In the genomic region with DNA sequence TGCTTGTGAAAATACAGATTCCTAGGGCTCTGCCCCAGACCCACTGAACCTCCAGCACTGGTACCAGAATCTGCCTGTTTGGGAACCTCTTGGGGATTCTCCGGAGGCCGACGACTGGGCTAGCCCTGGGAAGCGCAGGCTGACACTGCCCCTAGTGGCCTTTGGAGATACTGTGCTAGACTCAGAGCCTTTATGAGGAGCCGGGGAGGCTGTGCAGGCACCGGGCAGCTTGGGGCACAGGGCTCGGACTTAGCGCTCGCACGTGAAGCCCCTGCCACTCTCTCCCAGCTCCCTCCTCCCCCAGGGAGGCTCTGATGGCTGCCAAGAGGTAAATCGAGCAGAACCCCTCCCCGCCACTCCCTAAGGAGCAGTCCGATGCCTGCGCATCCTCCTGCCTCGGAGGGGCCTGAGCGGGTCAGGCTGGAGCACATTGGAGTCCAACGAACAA, we compare ENCODE assay signal across 8 cellular contexts.
DNase-seq lines count a peak whose midpoint lies in the region; ATAC-seq and TF ChIP-seq lines count a peak whose summit lies in the region.

No MANE protein-coding gene starts in this region.

- no peaks in the 10 kb centered on the region for H3K4me1 Mint-ChIP-seq in activated T-helper 2 cell treated with anti-CD3 and anti-CD28 coated beads, Interferon-gamma antibody, Interleukin-2, Interleukin-4, amounts not matched to agents 10 μg/mL and 5 μg/mL and 100 μg/mL, durations not matched to agents 14 hours and 24 hours and 36 hours (ENCODE audit: low read depth)

- H3K36me3 ChIP-seq in brain microvascular endothelial cell (replicated peaks) (no peaks in the 10 kb centered on the region), iPS-18a (ENCODE audit: control insufficient read depth, low read depth, low read length) (no peaks in the 10 kb centered on the region)

- in situ Hi-C loops in brain microvascular endothelial cell (cut with HindIII; ENCODE audit: low pct_ligation_motif_present, low sequenced_read_pairs): no loop called here

- H3K36me3 Mint-ChIP-seq in activated T-helper 2 cell treated with anti-CD3 and anti-CD28 coated beads, Interferon-gamma antibody, Interleukin-2, Interleukin-4, amounts not matched to agents 10 μg/mL and 5 μg/mL and 100 μg/mL, durations not matched to agents 14 hours and 24 hours and 36 hours (ENCODE audit: low read depth): no peaks in the 10 kb centered on the region

- H3K9ac ChIP-seq in iPS-18a (ENCODE audit: low read length): no peak overlapping the region

- peak; percentile 87 for DNase-seq in DMS 273 (lab: John Stamatoyannopoulos, UW; ENCODE audit: unreplicated experiment)
- DNase-seq in NCI-H774 (lab: John Stamatoyannopoulos, UW): peak; percentile 38
- DNase-seq in brain microvascular endothelial cell: peak; percentile 61
- peak; percentile 26 to 28 for DNase-seq in stimulated activated CD4-positive, alpha-beta T cell treated with anti-CD3 and anti-CD28 coated beads, Interleukin-2, amount 100 ng/mL, for 24 hours
- no peak for DNase-seq in activated T-helper 2 cell treated with anti-CD3 and anti-CD28 coated beads, Interferon-gamma antibody, Interleukin-2, Interleukin-4, amounts not matched to agents 10 μg/mL and 5 μg/mL and 100 μg/mL, durations not matched to agents 14 hours and 24 hours and 36 hours (ENCODE audit: low spot score)

- H3K4me3 Mint-ChIP-seq in activated T-helper 2 cell treated with anti-CD3 and anti-CD28 coated beads, Interferon-gamma antibody, Interleukin-2, Interleukin-4, amounts not matched to agents 10 μg/mL and 5 μg/mL and 100 μg/mL, durations not matched to agents 14 hours and 24 hours and 36 hours (ENCODE audit: low read depth): no peak overlapping the region

- H3K4me3 ChIP-seq in brain microvascular endothelial cell (ENCODE audit: low read depth, low read length) (no peak overlapping the region), iPS-18a (ENCODE audit: low read length) (peak overlapping the region; percentile 42)

- H3K27me3 Mint-ChIP-seq in activated T-helper 2 cell treated with anti-CD3 and anti-CD28 coated beads, Interferon-gamma antibody, Interleukin-2, Interleukin-4, amounts not matched to agents 10 μg/mL and 5 μg/mL and 100 μg/mL, durations not matched to agents 14 hours and 24 hours and 36 hours (ENCODE audit: low read depth): no peaks in the 10 kb centered on the region

- H3K4me1 ChIP-seq in iPS-18a (ENCODE audit: control insufficient read depth, low read depth, low read length): no peaks in the 10 kb centered on the region

- peak; percentile 95 for TF ChIP-seq CTCF in brain microvascular endothelial cell (IDR thresholded peaks at IDR 0.05; ENCODE audit: low read depth, low read length, missing control alignments)

- H3K27ac ChIP-seq in brain microvascular endothelial cell (no peak overlapping the region), iPS-18a (ENCODE audit: low read length) (no peak overlapping the region)

- intact Hi-C loops in activated T-helper 2 cell treated with anti-CD3 and anti-CD28 coated beads, Interferon-gamma antibody, Interleukin-2, Interleukin-4, amounts not matched to agents 10 μg/mL and 5 μg/mL and 100 μg/mL, durations not matched to agents 14 hours and 24 hours and 36 hours (cut with micrococcal nuclease): no loop called here

- no peaks in the 10 kb centered on the region for H3K9me3 ChIP-seq in iPS-18a (ENCODE audit: control insufficient read depth, low read depth, low read length)

- H3K27ac Mint-ChIP-seq in activated T-helper 2 cell treated with anti-CD3 and anti-CD28 coated beads, Interferon-gamma antibody, Interleukin-2, Interleukin-4, amounts not matched to agents 10 μg/mL and 5 μg/mL and 100 μg/mL, durations not matched to agents 14 hours and 24 hours and 36 hours: no peak overlapping the region

- H3K27me3 ChIP-seq in brain microvascular endothelial cell (replicated peaks) (no peaks in the 10 kb centered on the region), iPS-18a (ENCODE audit: control insufficient read depth, insufficient read depth, low read length) (peaks cover 63% of the 10 kb centered on the region)

- ATAC-seq in GM19043 (IDR thresholded peaks at IDR 0.05; ENCODE audit: low read depth, unreplicated experiment): peak; percentile 92
- peak; percentile 94 for ATAC-seq in HG03432 (IDR thresholded peaks at IDR 0.05; ENCODE audit: unreplicated experiment)

- no peaks in the 10 kb centered on the region for H3K9me3 Mint-ChIP-seq in activated T-helper 2 cell treated with anti-CD3 and anti-CD28 coated beads, Interferon-gamma antibody, Interleukin-2, Interleukin-4, amounts not matched to agents 10 μg/mL and 5 μg/mL and 100 μg/mL, durations not matched to agents 14 hours and 24 hours and 36 hours
